In genomic region chr6:21264288-21264818, GRCh38 we compare ENCODE assay signal across 2 cellular contexts.
TF ChIP-seq lines count a peak whose summit lies in the region.

No MANE protein-coding gene starts in this region.

TF ChIP-seq in HEK293, 187 proteins besides CTCF, POLR2A, EP300 and RAD21 (continued from another document and continues in another):
- TF ChIP-seq AEBP2 (tag by site-specific recombination; IDR thresholded peaks at IDR 0.05; ENCODE audit: borderline replicate concordance) (0 out of 2 replicates have a peak, but pooled peaks have one; percentile 32), ZSCAN18 (tag by site-specific recombination; IDR thresholded peaks at IDR 0.05) (no peak), ZFP37 (tag by site-specific recombination; IDR thresholded peaks at IDR 0.05) (0 out of 2 replicates have a peak, but pooled peaks have one; percentile 72), ZNF621 (tag by site-specific recombination; IDR thresholded peaks at IDR 0.05) (no peak), ZNF792 (tag by site-specific recombination; IDR thresholded peaks at IDR 0.05) (0 out of 2 replicates have a peak, but pooled peaks have one; percentile 42), ZNF670 (tag by site-specific recombination; IDR thresholded peaks at IDR 0.05; ENCODE audit: low read depth) (no peak), ZNF132 (tag by site-specific recombination; IDR thresholded peaks at IDR 0.05; ENCODE audit: borderline replicate concordance) (no peak), SALL2 (tag by site-specific recombination; IDR thresholded peaks at IDR 0.05; ENCODE audit: borderline replicate concordance) (no peak), ZNF155 (tag by site-specific recombination; IDR thresholded peaks at IDR 0.05) (no peak), ZNF521 (tag by site-specific recombination; IDR thresholded peaks at IDR 0.05) (no peak), ZNF704 (tag by site-specific recombination; IDR thresholded peaks at IDR 0.05) (no peak), KLF7 (tag by site-specific recombination; IDR thresholded peaks at IDR 0.05; ENCODE audit: borderline replicate concordance) (0 out of 2 replicates have a peak, but pooled peaks have one; percentile 87), PBX3 (CRISPR knock-in tag; IDR thresholded peaks at IDR 0.05) (no peak), ZBTB8A (tag by site-specific recombination; IDR thresholded peaks at IDR 0.05) (peak; percentile 75), ZNF114 (tag by site-specific recombination; IDR thresholded peaks at IDR 0.05) (no peak), ZNF677 (tag by site-specific recombination; IDR thresholded peaks at IDR 0.05) (no peak), ZNF76 (tag by site-specific recombination; IDR thresholded peaks at IDR 0.05; ENCODE audit: borderline replicate concordance, low read depth) (no peak; the same call in 1 of the 2 replicates), ZNF404 (tag by site-specific recombination; IDR thresholded peaks at IDR 0.05) (no peak), ZNF843 (tag by site-specific recombination; IDR thresholded peaks at IDR 0.05) (peak; percentile 100), ZNF292 (tag by site-specific recombination; IDR thresholded peaks at IDR 0.05; ENCODE audit: borderline replicate concordance, low read depth) (no peak), ZNF426 (tag by site-specific recombination; IDR thresholded peaks at IDR 0.05) (0 out of 2 replicates have a peak, but pooled peaks have one; percentile 12), ZNF660 (tag by site-specific recombination; IDR thresholded peaks at IDR 0.05) (peak; percentile 88; the same call in 1 of the 2 replicates), ZNF585B (tag by site-specific recombination; IDR thresholded peaks at IDR 0.05) (no peak), ZNF548 (tag by site-specific recombination; IDR thresholded peaks at IDR 0.05) (no peak), GLI4 (tag by site-specific recombination; IDR thresholded peaks at IDR 0.05) (no peak), GFI1B (tag by site-specific recombination; IDR thresholded peaks at IDR 0.05) (peak; percentile 90), ZNF510 (tag by site-specific recombination; IDR thresholded peaks at IDR 0.05; ENCODE audit: insufficient replicate concordance) (peak; percentile 60), ATF2 (tag by site-specific recombination; IDR thresholded peaks at IDR 0.05; ENCODE audit: low read depth) (peak; percentile 59), OSR2 (tag by site-specific recombination; IDR thresholded peaks at IDR 0.05) (peak; percentile 100), ZNF140 (tag by site-specific recombination; IDR thresholded peaks at IDR 0.05) (no peak), WT1 (tag by site-specific recombination; IDR thresholded peaks at IDR 0.05) (peak; percentile 97)

TF ChIP-seq in GM12878, 131 proteins besides CTCF, POLR2A, EP300 and RAD21 (continued from another document):
- no peak for TF ChIP-seq TCF12 (IDR thresholded peaks at IDR 0.05; ENCODE audit: low read depth, low read length)
- TF ChIP-seq ASH2L (IDR thresholded peaks at IDR 0.05; ENCODE audit: borderline replicate concordance, low read depth), result no peak
- peak; percentile 64; the same call in 1 of the 2 replicates for TF ChIP-seq MTA2 (IDR thresholded peaks at IDR 0.05; ENCODE audit: low read depth)
- TF ChIP-seq RAD51 (IDR thresholded peaks at IDR 0.05), result 0 out of 2 replicates have a peak, but pooled peaks have one; percentile 14
- TF ChIP-seq PML (IDR thresholded peaks at IDR 0.05; ENCODE audit: low read length), result no peak
- no peak for TF ChIP-seq BACH1 (IDR thresholded peaks at IDR 0.05; ENCODE audit: borderline replicate concordance)
- no peak for TF ChIP-seq TAF1 (IDR thresholded peaks at IDR 0.05; ENCODE audit: borderline replicate concordance, low read depth, low read length)
- TF ChIP-seq ETV6 (conservative IDR thresholded peaks at IDR 0.05 in 1 of 2, IDR thresholded peaks at IDR 0.05 in 1 of 2; ENCODE audit: borderline replicate concordance in 1 of 2, low read depth in 1 of 2), result no peak; a peak in 1 of 4 replicates
- no peak for TF ChIP-seq ATF3 (IDR thresholded peaks at IDR 0.05; ENCODE audit: borderline replicate concordance, extremely low read depth, low read depth, low read length)
- no peak for TF ChIP-seq KDM1A (IDR thresholded peaks at IDR 0.05; ENCODE audit: borderline replicate concordance)
- TF ChIP-seq EZH2 (IDR thresholded peaks at IDR 0.05; ENCODE audit: borderline replicate concordance, control insufficient read depth, low read depth, low read length), result no peak
- no peak for TF ChIP-seq ZBTB33 (IDR thresholded peaks at IDR 0.05)
- TF ChIP-seq ATF7 (IDR thresholded peaks at IDR 0.05; ENCODE audit: low read depth), result 0 out of 2 replicates have a peak, but pooled peaks have one; percentile 58
- peak; percentile 18; the same call in 1 of the 2 replicates for TF ChIP-seq RELB (IDR thresholded peaks at IDR 0.05; ENCODE audit: low read depth)
- TF ChIP-seq BMI1 (IDR thresholded peaks at IDR 0.05; ENCODE audit: borderline replicate concordance), result no peak
- no peak for TF ChIP-seq ZNF592 (IDR thresholded peaks at IDR 0.05)
- 0 out of 2 replicates have a peak, but pooled peaks have one; percentile 7 for TF ChIP-seq NBN (IDR thresholded peaks at IDR 0.05)
TF ChIP-seq in GM12878: peak in this region for 5.
